15 cellular contexts compared by ENCODE assay signal in genomic region chr9:130182090-130182909, GRCh38. TPM values are rescaled to one million over a fixed set of nuclear protein-coding genes. Genes with fewer than 3 reads are reported as not detected.
DNase-seq lines count a peak whose midpoint lies in the region; ATAC-seq and TF ChIP-seq lines count a peak whose summit lies in the region.
"Had no signal": no experiment of that assay in that cellular context is flagged by ENCODE, and none has a peak within 500 bp of the region (broad histone marks: within the 10 kb centered on the region; RNA-seq: fewer than 3 reads in every experiment).

No MANE protein-coding gene starts in this region.

- ATAC-seq in GM18502 (IDR thresholded peaks at IDR 0.05; ENCODE audit: poor library complexity, unreplicated experiment), result no peak
- ATAC-seq: Right ventricle myocardium inferior had no signal

- peaks cover 57% of the 10 kb centered on the region for H3K79me2 ChIP-seq in hepatocyte

- H2AFZ ChIP-seq in hepatocyte, result no peak overlapping the region

- H3K27ac ChIP-seq in angular gyrus (ENCODE audit: low read depth, low read length), result peak overlapping the region; percentile 42
- H3K27ac ChIP-seq in hepatocyte, result peak overlapping the region; percentile 82
- H3K27ac ChIP-seq in stomach smooth muscle (ENCODE audit: low read length), result peak overlapping the region; percentile 98
- no peak overlapping the region for H3K27ac ChIP-seq in testis
- H3K27ac ChIP-seq: KMS-11 had no signal

- H3K27me3 ChIP-seq in hepatocyte (no peaks in the 10 kb centered on the region), stomach smooth muscle (ENCODE audit: control insufficient read depth in 1 of 2, insufficient read depth in 2 of 2, low read length in 2 of 2) (no peaks in the 10 kb centered on the region), testis (no peaks in the 10 kb centered on the region)

- H3K4me1 ChIP-seq in hepatocyte (ENCODE audit: insufficient read depth), result peaks cover 32% of the 10 kb centered on the region
- H3K4me1 ChIP-seq in stomach smooth muscle (ENCODE audit: control insufficient read depth, insufficient read depth, low read length), result peaks cover 77% of the 10 kb centered on the region
- H3K4me1 ChIP-seq in testis, result peaks cover 11% of the 10 kb centered on the region

- H3K4me3 ChIP-seq in hepatocyte (no peak overlapping the region), stomach smooth muscle (ENCODE audit: low read length in 2 of 2) (peak overlapping the region in 1 of 2 donors; percentile 55), testis (no peak overlapping the region)

- H4K20me1 ChIP-seq in hepatocyte (ENCODE audit: insufficient read depth, poor library complexity, severe bottlenecking), result no peaks in the 10 kb centered on the region

- 96% methylated on average over 24 of the region's 26 CpGs for WGBS in hepatocyte (ENCODE audit: low lambda C conversion rate, missing lambda C conversion rate)
- WGBS in testis, 2 donors, result 91 to 93% methylated on average over 15 to 26 of the region's 26 CpGs

- no peak for TF ChIP-seq POLR2A in testis (IDR thresholded peaks at IDR 0.05)

- intact Hi-C loops in testis (cut with DNase I; ENCODE audit: low total_unique reads), result no loop called here

- H3K9me3 ChIP-seq in hepatocyte (ENCODE audit: low read depth) (no peaks in the 10 kb centered on the region), stomach smooth muscle (ENCODE audit: control insufficient read depth in 2 of 2, low read length in 2 of 2) (no peaks in the 10 kb centered on the region), testis (no peaks in the 10 kb centered on the region)

- H3K36me3 ChIP-seq in hepatocyte (replicated peaks; ENCODE audit: insufficient read depth, low read depth) (no peaks in the 10 kb centered on the region), stomach smooth muscle (ENCODE audit: control insufficient read depth in 2 of 2, insufficient read depth in 2 of 2, low read length in 2 of 2) (no peaks in the 10 kb centered on the region), testis (ENCODE audit: low read depth, missing control alignments) (no peaks in the 10 kb centered on the region)

- no peaks in the 10 kb centered on the region for H3K9me2 ChIP-seq in hepatocyte (replicated peaks; ENCODE audit: insufficient read depth)

- DNase-seq in HT1080 (ENCODE audit: low read depth) (peak; percentile 7), hepatocyte (ENCODE audit: low spot score) (no peak), NCI-H2081 (lab: John Stamatoyannopoulos, UW) (no peak), testis (no peak), NCI-H2227 (lab: John Stamatoyannopoulos, UW; ENCODE audit: unreplicated experiment) (no peak)
- DNase-seq: activated naive CD4-positive, alpha-beta T cell treated with anti-CD3 and anti-CD28 coated beads for 36 hours; CD4-positive, CD25-positive, alpha-beta regulatory T cell; NCI-H1436; NCI-H69; stimulated activated CD4-positive, alpha-beta T cell treated with anti-CD3 and anti-CD28 coated beads, Interleukin-15, amount 100 ng/mL, for 24 hours had no signal

- TF ChIP-seq CTCF in hepatocyte (IDR thresholded peaks at IDR 0.05; ENCODE audit: poor library complexity), result no peak
- TF ChIP-seq CTCF in testis (IDR thresholded peaks at IDR 0.05), result no peak

- peak overlapping the region in 1 of 2 donors; percentile 62 for H3K9ac ChIP-seq in stomach smooth muscle (ENCODE audit: low read length in 2 of 2)
- H3K9ac ChIP-seq: KMS-11 had no signal

- no peak overlapping the region for H3K4me2 ChIP-seq in hepatocyte
- H3K4me2 ChIP-seq: KMS-11 had no signal

RNA-seq across cellular contexts. Expression of gene NCS1, which starts 10.1 kb away (rescaled TPM):
- total RNA-seq in HT1080 (2014; rRNA removed; shearing (Covaris generic)), result 66.9 and 76.3 TPM in 2 replicates
- 64.5 and 68.9 TPM in 2 replicates for polyA plus RNA-seq in HT1080 (2015; cell fraction: cytosol; rRNA removed)
- polyA plus RNA-seq in HT1080 (2015; cell fraction: nucleus; rRNA removed), result 31.4 and 36.6 TPM in 2 replicates
- total RNA-seq in hepatocyte (16.8 and 16.9 TPM in 2 replicates), testis (1 to 10 TPM; 5.2 TPM)
- polyA plus RNA-seq in hepatocyte (20.9 and 25.3 TPM in 2 replicates), testis (ENCODE audit: insufficient read depth, low read depth, low replicate concordance) (13.0 TPM)
- polyA plus RNA-seq: CD4-positive, CD25-positive, alpha-beta regulatory T cell had no signal

Comparison
In these comparisons a context has a peak if more than half of its experiments do, and no peak if none do; other contexts are left out.
1. H3K27ac ChIP-seq: peak in angular gyrus (single experiment), hepatocyte (single experiment) and stomach smooth muscle (single experiment); none in testis (0 of 2).